In the genomic region with DNA sequence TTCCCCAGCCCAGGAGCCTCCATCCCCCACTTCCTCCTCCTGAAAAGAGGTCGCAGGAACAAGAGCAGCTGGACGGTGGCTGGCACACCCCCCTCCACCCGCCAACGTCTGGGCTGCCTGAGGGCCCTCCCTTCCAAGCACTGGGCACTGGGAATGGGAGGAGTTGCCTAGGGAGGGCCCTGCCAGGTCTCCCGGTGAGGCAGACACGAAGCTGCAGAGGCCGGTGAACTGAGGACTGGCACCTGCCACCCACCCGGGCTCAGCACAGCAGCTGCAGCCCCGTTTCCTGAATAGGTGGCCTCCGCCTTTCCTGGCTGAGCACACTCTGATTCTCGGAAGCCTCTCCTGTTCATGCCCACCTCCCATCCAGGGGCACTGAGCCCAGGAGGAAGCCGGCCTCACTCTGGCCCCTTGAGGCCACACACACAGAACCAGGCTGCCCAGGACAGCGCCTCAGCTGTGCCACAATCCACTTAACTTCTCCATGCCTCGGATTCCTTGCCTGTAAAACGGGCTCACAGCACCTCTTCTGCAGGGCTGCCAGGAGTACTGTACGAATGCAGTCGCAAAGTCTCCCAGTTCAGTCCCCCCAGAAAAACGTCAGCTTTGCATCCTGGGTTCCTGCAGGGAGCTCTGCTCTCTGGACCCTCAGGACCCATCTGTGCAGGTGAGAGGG, we compare ENCODE assay signal across 8 cellular contexts. TPM values are rescaled to one million over a fixed set of nuclear protein-coding genes. Genes with fewer than 3 reads are reported as not detected.
DNase-seq lines count a peak whose midpoint lies in the region; ATAC-seq and TF ChIP-seq lines count a peak whose summit lies in the region.

No MANE protein-coding gene starts in this region.

- H3K4me1 ChIP-seq in CD4-positive, CD25-positive, alpha-beta regulatory T cell (ENCODE audit: control insufficient read depth, insufficient read depth, low read length, poor library complexity, severe bottlenecking): peaks cover 29% of the 10 kb centered on the region
- peaks cover 20 to 25% of the 10 kb centered on the region in 2 donors for H3K4me1 ChIP-seq in mucosa of rectum (ENCODE audit: control insufficient read depth in 2 of 2, insufficient read depth in 2 of 2, low read length in 2 of 2)

- H3K4me3 ChIP-seq in CD4-positive, CD25-positive, alpha-beta regulatory T cell (ENCODE audit: low read depth, low read length): peak overlapping the region; percentile 34
- peak overlapping the region; percentile 53 to 63 for H3K4me3 ChIP-seq in cardiac fibroblast (replicated peaks in 1 of 2; ENCODE audit: low read depth in 2 of 2, low read length in 2 of 2)
- H3K4me3 ChIP-seq in mucosa of rectum (ENCODE audit: low read length in 2 of 2): peak overlapping the region; percentile 27 to 61

- H3K27ac Mint-ChIP-seq in CD4-positive, CD25-positive, alpha-beta regulatory T cell: peak overlapping the region in 1 of 3 donors; percentile 92

- H3K9ac ChIP-seq in mucosa of rectum (ENCODE audit: low read depth in 1 of 2, low read length in 2 of 2): peak overlapping the region; percentile 39 to 56

- no peaks in the 10 kb centered on the region for H3K36me3 ChIP-seq in CD4-positive, CD25-positive, alpha-beta regulatory T cell (ENCODE audit: control insufficient read depth, insufficient read depth, low read length)
- no peaks in the 10 kb centered on the region for H3K36me3 ChIP-seq in mucosa of rectum (ENCODE audit: control insufficient read depth in 2 of 2, insufficient read depth in 2 of 2, low read length in 2 of 2)

- H3K4me3 Mint-ChIP-seq in CD4-positive, CD25-positive, alpha-beta regulatory T cell: peak overlapping the region; percentile 66 to 84 (median 82)

- H3K27me3 ChIP-seq in CD4-positive, CD25-positive, alpha-beta regulatory T cell (ENCODE audit: control insufficient read depth, insufficient read depth, low read length): peaks cover 7% of the 10 kb centered on the region
- peaks cover 10 to 24% of the 10 kb centered on the region in 2 donors for H3K27me3 ChIP-seq in mucosa of rectum (ENCODE audit: control insufficient read depth in 2 of 2, insufficient read depth in 2 of 2, low read length in 2 of 2)

- H3K36me3 Mint-ChIP-seq in CD4-positive, CD25-positive, alpha-beta regulatory T cell: no peaks in the 10 kb centered on the region

- no peaks in the 10 kb centered on the region for H3K9me3 ChIP-seq in CD4-positive, CD25-positive, alpha-beta regulatory T cell (ENCODE audit: control insufficient read depth in 2 of 2, low read length in 2 of 2)
- H3K9me3 ChIP-seq in mucosa of rectum (ENCODE audit: control insufficient read depth in 2 of 2, low read length in 2 of 2): no peaks in the 10 kb centered on the region

- no peaks in the 10 kb centered on the region for H3K9me3 Mint-ChIP-seq in CD4-positive, CD25-positive, alpha-beta regulatory T cell

- no peak for ATAC-seq in CD4-positive, CD25-positive, alpha-beta regulatory T cell (ENCODE audit: low read depth in 2 of 2)
- ATAC-seq in GM19035 (IDR thresholded peaks at IDR 0.05; ENCODE audit: unreplicated experiment): no peak

- peak in 1 of 3 donors; percentile 67 for DNase-seq in CD4-positive, CD25-positive, alpha-beta regulatory T cell
- DNase-seq in NCI-H1092 treated with DMSO at 0.1 percent for 48 hours (lab: John Stamatoyannopoulos, UW) (peak; percentile 59), cardiac fibroblast (ENCODE audit: low read depth in 2 of 2) (no peak), SKM-1 treated with dmso at 0.1 percent for 144 hours (lab: John Stamatoyannopoulos, UW; ENCODE audit: unreplicated experiment) (no peak), HCEC 1CT (no peak)
- DNase-seq in stimulated activated naive CD4-positive, alpha-beta T cell (lab: John Stamatoyannopoulos, UW): no peak

- H3K27me3 Mint-ChIP-seq in CD4-positive, CD25-positive, alpha-beta regulatory T cell: peaks cover 33% of the 10 kb centered on the region

- H3K27ac ChIP-seq in CD4-positive, CD25-positive, alpha-beta regulatory T cell (ENCODE audit: insufficient read depth, low read length, poor library complexity, severe bottlenecking): no peak overlapping the region
- peak overlapping the region; percentile 61 to 68 for H3K27ac ChIP-seq in mucosa of rectum (ENCODE audit: low read depth in 2 of 2, low read length in 2 of 2)

- H3K4me1 Mint-ChIP-seq in CD4-positive, CD25-positive, alpha-beta regulatory T cell: peaks cover 0 to 21% (median 8%) of the 10 kb centered on the region in 4 donors

- no peak for TF ChIP-seq CTCF in cardiac fibroblast (IDR thresholded peaks at IDR 0.05; ENCODE audit: low read depth, low read length)

RNA-seq across cellular contexts. Expression of gene NPDC1, which starts 1.3 kb away (rescaled TPM):
- total RNA-seq in CD4-positive, CD25-positive, alpha-beta regulatory T cell: 106 TPM
- polyA plus RNA-seq in CD4-positive, CD25-positive, alpha-beta regulatory T cell: 10 to 100 TPM in 2 of 4 donors, 1 to 10 TPM in 2; 4.2 to 15.3 (median 9.2) TPM

RNA-seq across cellular contexts. Expression of gene ENTPD2, which starts 9.2 kb away (rescaled TPM):
- total RNA-seq in CD4-positive, CD25-positive, alpha-beta regulatory T cell: not detected
- polyA plus RNA-seq in CD4-positive, CD25-positive, alpha-beta regulatory T cell: not detected

RNA-seq across cellular contexts. Expression of gene FUT7, which starts 12.8 kb away (rescaled TPM):
- 15.2 TPM for total RNA-seq in CD4-positive, CD25-positive, alpha-beta regulatory T cell
- 10 to 100 TPM; 31.8 to 79.0 (median 42.9) TPM for polyA plus RNA-seq in CD4-positive, CD25-positive, alpha-beta regulatory T cell

RNA-seq across cellular contexts. Expression of gene ABCA2, which starts 16.6 kb away (rescaled TPM):
- total RNA-seq in CD4-positive, CD25-positive, alpha-beta regulatory T cell: 135 TPM
- polyA plus RNA-seq in CD4-positive, CD25-positive, alpha-beta regulatory T cell: 1 to 10 TPM; 3.8 to 4.5 (median 4.3) TPM

RNA-seq across cellular contexts. Expression of gene SAPCD2, which starts 25.7 kb away (rescaled TPM):
- 1.2 TPM for total RNA-seq in CD4-positive, CD25-positive, alpha-beta regulatory T cell
- under 1 TPM; 0.09 to 0.62 (median 0.18) TPM for polyA plus RNA-seq in CD4-positive, CD25-positive, alpha-beta regulatory T cell
